In genomic region chr3:115697263-115698053, GRCh38 we compare ENCODE assay signal across 19 cellular contexts.
DNase-seq lines count a peak whose midpoint lies in the region; ATAC-seq, FAIRE-seq and TF ChIP-seq lines count a peak whose summit lies in the region.
"Had no signal": no experiment of that assay in that cellular context is flagged by ENCODE, and none has a peak within 500 bp of the region (broad histone marks: within the 10 kb centered on the region; RNA-seq: fewer than 3 reads in every experiment).

No MANE protein-coding gene starts in this region.

- no peak for DNase-seq in A549 (ENCODE audit: low read depth in 1 of 2, low spot score in 1 of 2)
- DNase-seq in HT1080 (ENCODE audit: low read depth), result peak; percentile 33
- peak; percentile 60 for DNase-seq in astrocyte (ENCODE audit: low read depth)
- peak; percentile 60 for DNase-seq in islet precursor cell
- no peak for DNase-seq in NCI-H146 (lab: John Stamatoyannopoulos, UW)
- DNase-seq in NK-92 (lab: John Stamatoyannopoulos, UW; ENCODE audit: unreplicated experiment), result no peak
- no peak for DNase-seq in Kasumi-1 (lab: John Stamatoyannopoulos, UW)
- no peak for DNase-seq in activated CD8-positive, alpha-beta T cell treated with anti-CD3 and anti-CD28 coated beads for 36 hours
- DNase-seq: activated CD4-positive, alpha-beta T cell treated with anti-CD3 and anti-CD28 coated beads, Interleukin-2, amount 50 U/mL, for 48 hours; activated naive CD4-positive, alpha-beta T cell treated with anti-CD3 and anti-CD28 coated beads, Interleukin-2, amount 50 U/mL, for 16 hours; activated T-cell treated with anti-CD3 and anti-CD28 coated beads, Interleukin-2, amount 50 U/mL, for 1 hour; body of pancreas; CD4-positive, alpha-beta memory T cell; NCI-H1105; stimulated activated naive CD4-positive, alpha-beta T cell; T-cell had no signal

- H3K27me3 Mint-ChIP-seq in astrocyte (ENCODE audit: low read depth, unreplicated experiment), result no peaks in the 10 kb centered on the region
- no peaks in the 10 kb centered on the region for H3K27me3 Mint-ChIP-seq in activated CD8-positive, alpha-beta T cell treated with anti-CD3 and anti-CD28 coated beads for 36 hours

- no peak for TF ChIP-seq RAD21 in A549 (conservative IDR thresholded peaks at IDR 0.05 in 1 of 2, IDR thresholded peaks at IDR 0.05 in 1 of 2)

- intact Hi-C loops in activated CD8-positive, alpha-beta T cell treated with anti-CD3 and anti-CD28 coated beads for 36 hours (cut with micrococcal nuclease), result loop anchor here (10.0 kb wide), 2 partner anchors 117 to 613 kb away; no protein-coding TSS in a partner anchor

- H3K4me2 ChIP-seq in A549 (no peak overlapping the region), astrocyte (ENCODE audit: low read length) (peak overlapping the region; percentile 3)

- H3K4me3 ChIP-seq in A549 (no peak overlapping the region), astrocyte (ENCODE audit: insufficient read depth, low read depth, low read length) (no peak overlapping the region)
- H3K4me3 ChIP-seq: body of pancreas had no signal

- H3K79me2 ChIP-seq in astrocyte (ENCODE audit: insufficient read depth, low read length), result no peaks in the 10 kb centered on the region

- H3K9me3 Mint-ChIP-seq in astrocyte (ENCODE audit: unreplicated experiment), result no peaks in the 10 kb centered on the region
- H3K9me3 Mint-ChIP-seq in activated CD8-positive, alpha-beta T cell treated with anti-CD3 and anti-CD28 coated beads for 36 hours, result no peaks in the 10 kb centered on the region
- H3K9me3 Mint-ChIP-seq: CD4-positive, alpha-beta memory T cell; dendritic cell treated with granulocyte-macrophage colony-stimulating factor and Interleukin-4, amounts not matched to agents 40 ng/mL and 50 ng/mL, for 4 days; T-cell had no signal

- TF ChIP-seq EP300 in A549 (IDR thresholded peaks at IDR 0.05), result no peak

- H2AFZ ChIP-seq in astrocyte (ENCODE audit: low read depth, low read length), result peak overlapping the region; percentile 72

- WGBS in A549 (ENCODE audit: missing lambda C conversion rate), result 75% methylated on average over 7 of the region's 7 CpGs

- POLR2A ChIA-PET in A549 (lab: Yijun Ruan, JAX), result no interaction called here
- POLR2A ChIA-PET in activated CD8-positive, alpha-beta T cell treated with anti-CD3 and anti-CD28 coated beads for 36 hours (lab: Charles Lee), result no interaction called here

- no peak for TF ChIP-seq POLR2A in A549 (IDR thresholded peaks at IDR 0.05; ENCODE audit: low read length)

- H3K27me3 ChIP-seq in astrocyte (ENCODE audit: insufficient read depth, low read length), result no peaks in the 10 kb centered on the region
- H3K27me3 ChIP-seq: body of pancreas had no signal

- H3K4me1 Mint-ChIP-seq in astrocyte (ENCODE audit: low read depth, unreplicated experiment), result peaks cover 11% of the 10 kb centered on the region
- H3K4me1 Mint-ChIP-seq in activated CD8-positive, alpha-beta T cell treated with anti-CD3 and anti-CD28 coated beads for 36 hours (ENCODE audit: low read depth), result no peaks in the 10 kb centered on the region

- H3K4me3 Mint-ChIP-seq in astrocyte (ENCODE audit: unreplicated experiment), result no peak overlapping the region
- H3K4me3 Mint-ChIP-seq in activated CD8-positive, alpha-beta T cell treated with anti-CD3 and anti-CD28 coated beads for 36 hours, result no peak overlapping the region
- H3K4me3 Mint-ChIP-seq: CD4-positive, alpha-beta memory T cell; dendritic cell treated with granulocyte-macrophage colony-stimulating factor and Interleukin-4, amounts not matched to agents 40 ng/mL and 50 ng/mL, for 4 days; T-cell had no signal

- no peak overlapping the region for H3K9ac ChIP-seq in astrocyte (ENCODE audit: low read length)

- H4K20me1 ChIP-seq in astrocyte (ENCODE audit: insufficient read depth, low read length), result no peaks in the 10 kb centered on the region

- FAIRE-seq in A549 (lab: Jason Lieb, UNC) (no peak), astrocyte (lab: Jason Lieb, UNC) (peak; percentile 56)
- FAIRE-seq: keratinocyte had no signal

- no peak for ATAC-seq in A549
- ATAC-seq in activated CD8-positive, alpha-beta T cell treated with anti-CD3 and anti-CD28 coated beads for 36 hours, result no peak
- ATAC-seq: body of pancreas, T-cell had no signal

- no peak overlapping the region for H3K27ac Mint-ChIP-seq in astrocyte (ENCODE audit: unreplicated experiment)
- no peak overlapping the region for H3K27ac Mint-ChIP-seq in activated CD8-positive, alpha-beta T cell treated with anti-CD3 and anti-CD28 coated beads for 36 hours
- H3K27ac Mint-ChIP-seq: dendritic cell treated with granulocyte-macrophage colony-stimulating factor and Interleukin-4, amounts not matched to agents 40 ng/mL and 50 ng/mL, for 4 days; T-cell had no signal

- no peak for TF ChIP-seq CTCF in A549 (IDR thresholded peaks at IDR 0.05)
- no peak for TF ChIP-seq CTCF in astrocyte (IDR thresholded peaks at IDR 0.05; ENCODE audit: insufficient read depth, low read depth, low read length)
- no peak for TF ChIP-seq CTCF in activated CD8-positive, alpha-beta T cell treated with anti-CD3 and anti-CD28 coated beads for 36 hours (IDR thresholded peaks at IDR 0.05)

- H3K9me3 ChIP-seq in A549 (no peaks in the 10 kb centered on the region), astrocyte (ENCODE audit: insufficient read depth, low read depth, low read length) (no peaks in the 10 kb centered on the region)
- H3K9me3 ChIP-seq: body of pancreas had no signal

- no peaks in the 10 kb centered on the region for H3K36me3 ChIP-seq in astrocyte (ENCODE audit: insufficient read depth, low read length)

- H3K4me1 ChIP-seq in A549 (peaks cover 15% of the 10 kb centered on the region; the same call in 2 of the 3 replicates), astrocyte (ENCODE audit: insufficient read depth, low read length) (peaks cover 12% of the 10 kb centered on the region)
- H3K4me1 ChIP-seq: body of pancreas had no signal

- H3K36me3 Mint-ChIP-seq in astrocyte (ENCODE audit: low read depth, unreplicated experiment), result no peaks in the 10 kb centered on the region
- no peaks in the 10 kb centered on the region for H3K36me3 Mint-ChIP-seq in activated CD8-positive, alpha-beta T cell treated with anti-CD3 and anti-CD28 coated beads for 36 hours (ENCODE audit: low read depth)
- H3K36me3 Mint-ChIP-seq: CD4-positive, alpha-beta memory T cell; T-cell had no signal

- H3K27ac ChIP-seq in A549 (no peak overlapping the region), astrocyte (ENCODE audit: low read depth, low read length) (peak overlapping the region; percentile 23)
- H3K27ac ChIP-seq: body of pancreas, VCaP had no signal

- CTCF ChIA-PET in A549 (lab: Yijun Ruan, JAX), result interaction anchor here (1.1 to 2.1 kb wide), 3 partner anchors 87 to 480 kb away, joined by 3 to 8 read pairs (median 8); no protein-coding TSS in a partner anchor
- CTCF ChIA-PET in activated CD8-positive, alpha-beta T cell treated with anti-CD3 and anti-CD28 coated beads for 36 hours (lab: Charles Lee), result interaction anchor here (0.8 to 1.9 kb wide), 2 partner anchors 21 to 480 kb away, joined by 3 to 8 read pairs; no protein-coding TSS in a partner anchor

TF ChIP-seq in A549, 52 proteins besides CTCF, POLR2A, EP300 and RAD21:
- no peak for TF ChIP-seq MAFK (IDR thresholded peaks at IDR 0.05; ENCODE audit: partially characterized antibody)
- TF ChIP-seq HEYL (CRISPR knock-in tag; IDR thresholded peaks at IDR 0.05), result no peak
- no peak for TF ChIP-seq ZFP36 (IDR thresholded peaks at IDR 0.05; ENCODE audit: borderline replicate concordance, partially characterized antibody)
- TF ChIP-seq FOSL2 (IDR thresholded peaks at IDR 0.05), result no peak
- peak; percentile 6; the same call in 1 of the 2 replicates for TF ChIP-seq FOSL2 (CRISPR knock-in tag; IDR thresholded peaks at IDR 0.05)
TF ChIP-seq in A549: peak in this region for 1.

Comparison
In these comparisons a context has a peak if more than half of its experiments do, and no peak if none do; other contexts are left out.
1. DNase-seq: peak in HT1080 (single experiment), astrocyte (single experiment) and islet precursor cell (single experiment); none in A549 (0 of 2), NCI-H146 (single experiment), NK-92 (single experiment), Kasumi-1 (0 of 2) and activated CD8-positive, alpha-beta T cell treated with anti-CD3 and anti-CD28 coated beads for 36 hours (single experiment).